ENCODE assay signal across 16 cellular contexts in genomic region chr4:41913509-41913908, GRCh38.
"Had no signal": no experiment of that assay in that cellular context is flagged by ENCODE, and none has a peak within 500 bp of the region (broad histone marks: within the 10 kb centered on the region; RNA-seq: fewer than 3 reads in every experiment).

No MANE protein-coding gene starts in this region.

- H3K36me3 ChIP-seq: lower lobe of right lung, neutrophil, tibial artery had no signal

- H3K4me1 ChIP-seq: lower lobe of right lung, tibial artery had no signal

- DNase-seq: activated CD8-positive, alpha-beta memory T cell treated with anti-CD3 and anti-CD28 coated beads, Interleukin-2, amount 50 U/mL, for 48 hours; activated CD8-positive, alpha-beta T cell treated with anti-CD3 and anti-CD28 coated beads for 36 hours; activated naive CD4-positive, alpha-beta T cell treated with anti-CD3 and anti-CD28 coated beads, Interleukin-2, amount 10 ng/mL, durations not matched to agents 7 days and 5 days; central memory CD4-positive, alpha-beta T cell; effector CD4-positive, alpha-beta T cell; glutamatergic neuron; immature natural killer cell; left cardiac atrium; lower lobe of right lung; naive thymus-derived CD4-positive, alpha-beta T cell; posterior cingulate gyrus; tibial artery had no signal

- H3K9me3 ChIP-seq: lower lobe of right lung, neutrophil, tibial artery had no signal

- H3K27me3 ChIP-seq: neutrophil, tibial artery had no signal

- H3K4me3 ChIP-seq: coronary artery, lower lobe of right lung, smooth muscle cell, tibial artery had no signal

- H3K27ac ChIP-seq: coronary artery, lower lobe of right lung, neutrophil, tibial artery, VCaP had no signal
